In the genomic region with DNA sequence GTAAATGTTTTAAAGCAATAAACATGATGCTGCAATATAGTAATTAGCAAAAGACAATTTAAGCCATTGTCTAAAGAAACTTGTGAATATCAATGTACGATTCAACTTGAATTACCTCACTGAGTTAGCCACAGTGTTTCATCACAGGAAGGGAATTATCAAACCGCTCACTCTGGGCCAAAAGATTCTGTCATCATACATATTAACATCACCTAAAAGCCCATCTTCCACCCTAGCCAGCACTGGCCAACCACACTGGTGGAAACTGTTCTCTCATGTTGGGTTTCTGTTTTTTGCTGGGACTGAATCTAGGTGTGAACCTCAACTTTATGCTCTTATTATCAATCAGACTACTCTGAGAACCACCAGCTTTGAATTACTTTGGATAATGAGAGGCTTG, we compare ENCODE assay signal across 20 cellular contexts.
DNase-seq lines count a peak whose midpoint lies in the region; ATAC-seq and TF ChIP-seq lines count a peak whose summit lies in the region.
"Had no signal": no experiment of that assay in that cellular context is flagged by ENCODE, and none has a peak within 500 bp of the region (broad histone marks: within the 10 kb centered on the region; RNA-seq: fewer than 3 reads in every experiment).

No MANE protein-coding gene starts in this region.

- no peak overlapping the region for H3K27ac ChIP-seq in IMR-90 (ENCODE audit: insufficient read depth, low read length)
- H3K27ac ChIP-seq in esophagus muscularis mucosa (replicated peaks in 1 of 4) = peak overlapping the region in 3 of 4 donors; percentile 71 to 78 (median 78)
- no peak overlapping the region for H3K27ac ChIP-seq in Karpas-422 (ENCODE audit: low read length)
- H3K27ac ChIP-seq in foreskin keratinocyte = no peak overlapping the region
- H3K27ac ChIP-seq: pancreas had no signal

- no peak overlapping the region for H3K23ac ChIP-seq in IMR-90 (ENCODE audit: low read depth, low read length)

- H3K36me3 Mint-ChIP-seq in WTC11 = no peaks in the 10 kb centered on the region

- intact Hi-C loops in IMR-90 (cut with micrococcal nuclease) = no loop called here
- intact Hi-C loops in esophagus muscularis mucosa (cut with DNase I) = loop anchor here (10.0 kb wide), 1 partner anchor 52 kb away; no protein-coding TSS in a partner anchor
- intact Hi-C loops in sciatic nerve (cut with DNase I) = no loop called here

- no peaks in the 10 kb centered on the region for H3K9me2 ChIP-seq in Karpas-422 (replicated peaks; ENCODE audit: insufficient read depth, low read length)

- peak overlapping the region; percentile 97; the same call in 2 of the 3 replicates for H2BK15ac ChIP-seq in IMR-90 (ENCODE audit: low read depth, low read length)

- H3K56ac ChIP-seq in IMR-90 (ENCODE audit: extremely low read depth, insufficient read depth, low read length) = no peak overlapping the region

- H3K79me2 ChIP-seq in Karpas-422 (ENCODE audit: low read length) = no peaks in the 10 kb centered on the region

- no peak overlapping the region for H3K18ac ChIP-seq in IMR-90 (ENCODE audit: low read depth, low read length)

- H3K27me3 ChIP-seq in IMR-90 (ENCODE audit: control insufficient read depth, insufficient read depth, low read length) = no peaks in the 10 kb centered on the region
- no peaks in the 10 kb centered on the region for H3K27me3 ChIP-seq in esophagus muscularis mucosa
- no peaks in the 10 kb centered on the region for H3K27me3 ChIP-seq in Karpas-422 (ENCODE audit: low read length)
- H3K27me3 ChIP-seq in foreskin keratinocyte = no peaks in the 10 kb centered on the region
- H3K27me3 ChIP-seq: BE2C, pancreas had no signal

- H2BK20ac ChIP-seq in IMR-90 (ENCODE audit: low read depth, low read length) = 0 out of 2 replicates have a peak overlapping the region, but pooled peaks have one; percentile 27

- dilution Hi-C loops in IMR-90 (cut with HindIII; ENCODE audit: low sequenced_read_pairs, unreplicated experiment) = no loop called here

- no peak for TF ChIP-seq EP300 in esophagus muscularis mucosa (IDR thresholded peaks at IDR 0.05)

- no peak overlapping the region for H4K8ac ChIP-seq in IMR-90 (ENCODE audit: low read depth in 2 of 2, low read length in 2 of 2)

- 0 out of 2 replicates have a peak, but pooled peaks cover 6% of the 10 kb centered on the region for H3K9me3 Mint-ChIP-seq in WTC11

- H3K14ac ChIP-seq in IMR-90 (replicated peaks; ENCODE audit: low read depth, low read length) = no peak overlapping the region

- H3K9me1 ChIP-seq in IMR-90 (ENCODE audit: insufficient read depth, low read length) = peaks cover 8% of the 10 kb centered on the region; the same call in 1 of the 2 replicates

- H3K4ac ChIP-seq in IMR-90 (ENCODE audit: low read depth, low read length) = no peak overlapping the region; the same call in 1 of the 2 replicates

- H3K27ac Mint-ChIP-seq in WTC11 = no peak overlapping the region

- TF ChIP-seq CTCF in IMR-90 (conservative IDR thresholded peaks at IDR 0.05; ENCODE audit: low read depth, low read length) (no peak), esophagus muscularis mucosa (IDR thresholded peaks at IDR 0.05) (no peak), WTC11 (IDR thresholded peaks at IDR 0.05) (no peak), foreskin keratinocyte (conservative IDR thresholded peaks at IDR 0.05) (no peak)

- ATAC-seq in IMR-90 (ENCODE audit: low read depth) (no peak), sciatic nerve (peak; percentile 45), WTC11 (no peak), foreskin keratinocyte (no peak)
- ATAC-seq: SK-N-SH treated with all-trans-retinoic acid at 6 μM for 48 hours had no signal

- TF ChIP-seq POLR2A in IMR-90 (IDR thresholded peaks at IDR 0.05; ENCODE audit: low read depth, low read length) (no peak), esophagus muscularis mucosa (IDR thresholded peaks at IDR 0.05; ENCODE audit: low read depth) (no peak)

- H3K4me3 ChIP-seq in IMR-90 (ENCODE audit: insufficient read depth, low read depth, low read length) = no peak overlapping the region
- H3K4me3 ChIP-seq in esophagus muscularis mucosa = no peak overlapping the region
- no peak overlapping the region for H3K4me3 ChIP-seq in Karpas-422 (ENCODE audit: low read length)
- H3K4me3 ChIP-seq: lung, pancreas, skin epidermis had no signal

- POLR2A ChIA-PET in IMR-90 (lab: Charles Lee; ENCODE audit: unreplicated experiment) (no interaction called here), WTC11 (lab: Charles Lee) (no interaction called here)

- H3K4me3 Mint-ChIP-seq in WTC11 = no peak overlapping the region

- H3K9me3 ChIP-seq in IMR-90 (ENCODE audit: control insufficient read depth, insufficient read depth, low read length) (no peaks in the 10 kb centered on the region), esophagus muscularis mucosa (no peaks in the 10 kb centered on the region), Karpas-422 (ENCODE audit: low read length) (no peaks in the 10 kb centered on the region)
- H3K9me3 ChIP-seq: BE2C, Caco-2, pancreas had no signal

- H3K9ac ChIP-seq in IMR-90 (ENCODE audit: low read depth, low read length) (no peak overlapping the region), Karpas-422 (ENCODE audit: low read length) (no peak overlapping the region)

- no peaks in the 10 kb centered on the region for H3K79me1 ChIP-seq in IMR-90 (ENCODE audit: low read depth in 1 of 2, low read length in 2 of 2)

- CTCF ChIA-PET in IMR-90 (lab: Yijun Ruan, JAX) (no interaction called here), WTC11 (lab: Charles Lee) (no interaction called here)

- WGBS in IMR-90 (ENCODE audit: extremely low coverage in 2 of 2, insufficient read length in 1 of 2), 2 experiments = no CpG with 5 or more reads among the region's 2 CpGs
- 54% methylated on average over 2 of the region's 2 CpGs for WGBS in esophagus muscularis mucosa

- no peak overlapping the region for H2AK9ac ChIP-seq in IMR-90 (replicated peaks; ENCODE audit: low read depth, low read length, poor library complexity)

- H3K4me1 ChIP-seq in IMR-90 (ENCODE audit: control insufficient read depth, insufficient read depth, low read length) (peaks cover 10% of the 10 kb centered on the region), esophagus muscularis mucosa (peaks cover 0 to 47% (median 38%) of the 10 kb centered on the region in 4 donors), Karpas-422 (ENCODE audit: low read length) (no peaks in the 10 kb centered on the region), foreskin keratinocyte (no peaks in the 10 kb centered on the region)
- H3K4me1 ChIP-seq: BE2C, Caco-2, pancreas had no signal

- H4K5ac ChIP-seq in IMR-90 (ENCODE audit: low read depth, low read length) = no peak overlapping the region

- peak overlapping the region; percentile 25; the same call in 1 of the 2 replicates for H2BK120ac ChIP-seq in IMR-90 (ENCODE audit: low read depth, low read length)

- in situ Hi-C loops in IMR-90 (cut with MboI; ENCODE audit: low sequenced_read_pairs) = no loop called here

- no peak for TF ChIP-seq RAD21 in IMR-90 (IDR thresholded peaks at IDR 0.05; ENCODE audit: low read length)

- H3K36me3 ChIP-seq in IMR-90 (ENCODE audit: control insufficient read depth, insufficient read depth, low read length) (no peaks in the 10 kb centered on the region), esophagus muscularis mucosa (no peaks in the 10 kb centered on the region), Karpas-422 (ENCODE audit: insufficient read depth, low read length) (no peaks in the 10 kb centered on the region)
- H3K36me3 ChIP-seq: BE2C, pancreas had no signal

- H2BK5ac ChIP-seq in IMR-90 (ENCODE audit: low read depth, low read length, poor library complexity, severe bottlenecking) = no peak overlapping the region

- peak overlapping the region; percentile 11; the same call in 1 of the 2 replicates for H2AK5ac ChIP-seq in IMR-90 (ENCODE audit: low read depth, low read length)

- no peaks in the 10 kb centered on the region for H3K4me1 Mint-ChIP-seq in WTC11

- BruUV-seq in IMR-90 (replicated peaks; lab: Mats Ljungman, UMichigan) = no TSS peak

- DNase-seq in IMR-90 (peak; percentile 51), NOMO-1 treated with dmso at 0.1 percent for 144 hours (lab: John Stamatoyannopoulos, UW; ENCODE audit: unreplicated experiment) (peak; percentile 22), esophagus muscularis mucosa (ENCODE audit: extremely low spot score) (no peak), sciatic nerve (ENCODE audit: low spot score) (no peak), WTC11 (ENCODE audit: low spot score) (no peak), Karpas-422 (no peak), NCI-H446 (lab: John Stamatoyannopoulos, UW) (no peak), foreskin keratinocyte (no peak)
- DNase-seq: BE2C; Caco-2; caudate nucleus; effector CD4-positive, alpha-beta T cell; KBM-7; NCI-H1105 treated with DMSO at 0.1 percent for 48 hours; NCI-H748 treated with DMSO at 0.1 percent for 48 hours; pancreas; stimulated activated CD4-positive, alpha-beta T cell treated with anti-CD3 and anti-CD28 coated beads, Interleukin-2, amount 100 ng/mL, for 48 hours had no signal

- H4K20me1 ChIP-seq in IMR-90 (ENCODE audit: insufficient read depth, low read length) (no peaks in the 10 kb centered on the region), Karpas-422 (ENCODE audit: insufficient read depth, low read depth, low read length) (no peaks in the 10 kb centered on the region)

- no peaks in the 10 kb centered on the region for H3K27me3 Mint-ChIP-seq in WTC11 (ENCODE audit: low read depth)

- H4K91ac ChIP-seq in IMR-90 (ENCODE audit: insufficient read depth, low read depth, low read length) = peak overlapping the region; percentile 32; the same call in 1 of the 2 replicates

- H3K4me2 ChIP-seq in IMR-90 (ENCODE audit: low read depth, low read length) = no peak overlapping the region
- H3K4me2 ChIP-seq in Karpas-422 (ENCODE audit: low read depth, low read length, poor library complexity, severe bottlenecking) = no peak overlapping the region

- H2AFZ ChIP-seq in IMR-90 (replicated peaks; ENCODE audit: low read length, poor library complexity) (no peak overlapping the region), Karpas-422 (ENCODE audit: low read length) (no peak overlapping the region)

TF ChIP-seq in IMR-90, 13 proteins besides CTCF, POLR2A, EP300 and RAD21 (continues in another document):
- TF ChIP-seq CHD1 (IDR thresholded peaks at IDR 0.05; ENCODE audit: low read depth, low read length) (no peak), FOS (IDR thresholded peaks at IDR 0.05; ENCODE audit: low read depth, low read length) (no peak)

TF ChIP-seq in WTC11, 78 proteins besides CTCF, POLR2A, EP300 and RAD21 (continues in another document):
- TF ChIP-seq TCF7 (CRISPR knock-in tag; IDR thresholded peaks at IDR 0.05; ENCODE audit: low read depth) = no peak

Comparison
In these comparisons a context has a peak if more than half of its experiments do, and no peak if none do; other contexts are left out.
1. DNase-seq: peak in IMR-90 (single experiment) and NOMO-1 treated with dmso at 0.1 percent for 144 hours (single experiment); none in esophagus muscularis mucosa (single experiment), sciatic nerve (single experiment), WTC11 (single experiment), Karpas-422 (single experiment), NCI-H446 (0 of 2) and foreskin keratinocyte (0 of 2).
2. H3K27ac ChIP-seq: peak in esophagus muscularis mucosa (3 of 4); none in IMR-90 (single experiment), Karpas-422 (single experiment) and foreskin keratinocyte (single experiment).